In the genomic region with DNA sequence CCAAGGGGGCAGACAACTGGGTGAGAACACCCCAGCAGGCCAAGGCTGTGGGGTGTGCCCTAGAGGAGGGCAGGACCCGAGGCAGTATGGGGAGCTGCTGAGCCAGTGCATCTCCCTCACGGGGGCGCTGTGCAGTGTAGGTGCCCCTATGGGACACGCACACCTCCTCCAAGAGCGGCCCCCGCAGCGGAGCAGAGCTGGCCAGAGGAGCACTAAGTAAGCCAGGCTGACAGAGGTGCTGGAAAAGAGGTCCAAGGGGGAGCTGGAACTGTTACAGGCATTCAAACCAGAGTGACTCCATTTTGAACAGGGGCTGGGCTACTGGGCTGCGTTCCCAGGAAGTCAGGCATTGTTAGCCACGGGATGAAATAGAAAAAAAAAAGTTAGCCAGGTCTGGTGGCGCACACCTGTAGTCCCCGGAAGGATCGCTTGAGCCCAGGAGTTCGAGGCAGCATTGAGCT, we compare ENCODE assay signal across 8 cellular contexts. TPM values are rescaled to one million over a fixed set of nuclear protein-coding genes. Genes with fewer than 3 reads are reported as not detected.
DNase-seq lines count a peak whose midpoint lies in the region; ATAC-seq lines count a peak whose summit lies in the region.

No MANE protein-coding gene starts in this region.

- H3K4me3 ChIP-seq in CD8-positive, alpha-beta memory T cell (ENCODE audit: low read length) = peak overlapping the region; percentile 76
- H3K4me3 ChIP-seq in H7 (ENCODE audit: insufficient read depth, low read depth, low read length) (peak overlapping the region; percentile 13; the same call in 1 of the 2 replicates), SK-N-MC (peak overlapping the region; percentile 73), skeletal muscle tissue (ENCODE audit: low read length in 3 of 3) (peak overlapping the region; percentile 60 to 76 (median 66))

- no peaks in the 10 kb centered on the region for H3K9me3 ChIP-seq in CD8-positive, alpha-beta memory T cell (ENCODE audit: low read length)
- H3K9me3 ChIP-seq in SK-N-MC (ENCODE audit: low read depth, low read length) = no peaks in the 10 kb centered on the region
- H3K9me3 ChIP-seq in skeletal muscle tissue (ENCODE audit: control insufficient read depth in 3 of 3, low read length in 3 of 3) = no peaks in the 10 kb centered on the region

- peak overlapping the region; percentile 49 for H3K9ac ChIP-seq in SK-N-MC (ENCODE audit: insufficient read length)
- H3K9ac ChIP-seq in skeletal muscle tissue (ENCODE audit: low read depth in 1 of 3, low read length in 3 of 3) = peak overlapping the region; percentile 13 to 67 (median 35)

- H3K4me1 Mint-ChIP-seq in CD8-positive, alpha-beta memory T cell = peaks cover 8 to 13% (median 11%) of the 10 kb centered on the region in 3 donors

- peaks cover 11% of the 10 kb centered on the region for H3K4me1 ChIP-seq in CD8-positive, alpha-beta memory T cell (ENCODE audit: insufficient read depth, low read length)
- peaks cover 3 to 8% (median 4%) of the 10 kb centered on the region in 3 donors for H3K4me1 ChIP-seq in skeletal muscle tissue (ENCODE audit: control insufficient read depth in 3 of 3, insufficient read depth in 3 of 3, low read length in 3 of 3)

- H3K36me3 ChIP-seq in CD8-positive, alpha-beta memory T cell (ENCODE audit: insufficient read depth, low read length) = no peaks in the 10 kb centered on the region
- H3K36me3 ChIP-seq in H7 (replicated peaks; ENCODE audit: control insufficient read depth, insufficient read depth, low read length) (no peaks in the 10 kb centered on the region), SK-N-MC (ENCODE audit: insufficient read depth, low read length) (no peaks in the 10 kb centered on the region), skeletal muscle tissue (ENCODE audit: control insufficient read depth in 3 of 3, insufficient read depth in 3 of 3, low read length in 3 of 3) (no peaks in the 10 kb centered on the region)

- H3K27me3 ChIP-seq in CD8-positive, alpha-beta memory T cell (ENCODE audit: insufficient read depth, low read length, poor library complexity, severe bottlenecking) = no peaks in the 10 kb centered on the region
- H3K27me3 ChIP-seq in H7 (ENCODE audit: control insufficient read depth, insufficient read depth, low read length) (no peaks in the 10 kb centered on the region; the same call in 1 of the 2 replicates), skeletal muscle tissue (ENCODE audit: control insufficient read depth in 3 of 3, insufficient read depth in 3 of 3, low read length in 3 of 3) (peaks cover 4 to 25% (median 6%) of the 10 kb centered on the region in 3 donors)

- H3K9me3 Mint-ChIP-seq in CD8-positive, alpha-beta memory T cell = no peaks in the 10 kb centered on the region

- peak overlapping the region; percentile 90 to 99 (median 94) for H3K27ac Mint-ChIP-seq in CD8-positive, alpha-beta memory T cell

- H3K27ac ChIP-seq in CD8-positive, alpha-beta memory T cell (ENCODE audit: low read depth, low read length) = peak overlapping the region; percentile 68
- no peak overlapping the region for H3K27ac ChIP-seq in SK-N-MC
- H3K27ac ChIP-seq in skeletal muscle tissue (ENCODE audit: low read depth, low read length) = no peak overlapping the region

- CTCF ChIA-PET in CD8-positive, alpha-beta memory T cell (lab: Charles Lee) = interaction anchor here (0.5 to 3.8 kb wide), 27 partner anchors 8 to 328 kb away, joined by 3 to 22 read pairs (median 4); partner anchors contain the start of gene IFT27

- POLR2A ChIA-PET in CD8-positive, alpha-beta memory T cell (lab: Charles Lee) = interaction anchor here (0.5 to 1.6 kb wide), 4 partner anchors 12 to 201 kb away, joined by 3 to 9 read pairs (median 5); partner anchors contain the start of gene IFT27

- no peak for ATAC-seq in HG03045 (IDR thresholded peaks at IDR 0.05; ENCODE audit: unreplicated experiment)

- peak; percentile 72 to 87 (median 75) for DNase-seq in CD8-positive, alpha-beta memory T cell
- DNase-seq in H7 (peak; percentile 88), SK-N-MC (ENCODE audit: low read depth, low spot score) (no peak), hepatic stellate cell (ENCODE audit: low spot score) (peak; percentile 24), COLO829 (ENCODE audit: low spot score) (no peak)
- DNase-seq in activated naive CD4-positive, alpha-beta T cell treated with anti-CD3 and anti-CD28 coated beads, Interleukin-2, amount 50 U/mL, for 16 hours = peak; percentile 87

- H3K36me3 Mint-ChIP-seq in CD8-positive, alpha-beta memory T cell = peaks cover 0 to 3% (median 0%) of the 10 kb centered on the region in 3 donors

- H3K27me3 Mint-ChIP-seq in CD8-positive, alpha-beta memory T cell = peaks cover 3 to 10% of the 10 kb centered on the region in 2 donors

- H3K4me3 Mint-ChIP-seq in CD8-positive, alpha-beta memory T cell = peak overlapping the region; percentile 91 to 99 (median 97)

RNA-seq across cellular contexts. Expression of gene TST, which starts 41.8 kb away (rescaled TPM):
- total RNA-seq in CD8-positive, alpha-beta memory T cell = 1 to 10 TPM; 3.7 to 5.1 TPM
- polyA plus RNA-seq in CD8-positive, alpha-beta memory T cell = 0.75 TPM
- total RNA-seq in H7 (2014; rRNA removed; shearing (Covaris generic)) = 39.9 and 45.7 TPM in 2 replicates
- 20.9 TPM for total RNA-seq in skeletal muscle tissue

RNA-seq across cellular contexts. Expression of gene MPST, which starts 42.1 kb away (rescaled TPM):
- total RNA-seq in CD8-positive, alpha-beta memory T cell = 10 to 100 TPM; 16.6 to 17.8 TPM
- 20.0 TPM for polyA plus RNA-seq in CD8-positive, alpha-beta memory T cell
- total RNA-seq in H7 (2014; rRNA removed; shearing (Covaris generic)) = 188 and 201 TPM in 2 replicates
- 48.5 TPM for total RNA-seq in skeletal muscle tissue

Comparison
In these comparisons a context has a peak if more than half of its experiments do, and no peak if none do; other contexts are left out.
1. DNase-seq: peak in CD8-positive, alpha-beta memory T cell (5 of 5), H7 (single experiment), activated naive CD4-positive, alpha-beta T cell treated with anti-CD3 and anti-CD28 coated beads, Interleukin-2, amount 50 U/mL, for 16 hours (single experiment) and hepatic stellate cell (single experiment); none in SK-N-MC (single experiment) and COLO829 (single experiment).
2. H3K4me3 ChIP-seq: peak in every context shown above with its lines; median percentile 76 in CD8-positive, alpha-beta memory T cell; 73 in SK-N-MC; 66 in skeletal muscle tissue; 13 in H7.